8 cellular contexts compared by ENCODE assay signal in the genomic region with DNA sequence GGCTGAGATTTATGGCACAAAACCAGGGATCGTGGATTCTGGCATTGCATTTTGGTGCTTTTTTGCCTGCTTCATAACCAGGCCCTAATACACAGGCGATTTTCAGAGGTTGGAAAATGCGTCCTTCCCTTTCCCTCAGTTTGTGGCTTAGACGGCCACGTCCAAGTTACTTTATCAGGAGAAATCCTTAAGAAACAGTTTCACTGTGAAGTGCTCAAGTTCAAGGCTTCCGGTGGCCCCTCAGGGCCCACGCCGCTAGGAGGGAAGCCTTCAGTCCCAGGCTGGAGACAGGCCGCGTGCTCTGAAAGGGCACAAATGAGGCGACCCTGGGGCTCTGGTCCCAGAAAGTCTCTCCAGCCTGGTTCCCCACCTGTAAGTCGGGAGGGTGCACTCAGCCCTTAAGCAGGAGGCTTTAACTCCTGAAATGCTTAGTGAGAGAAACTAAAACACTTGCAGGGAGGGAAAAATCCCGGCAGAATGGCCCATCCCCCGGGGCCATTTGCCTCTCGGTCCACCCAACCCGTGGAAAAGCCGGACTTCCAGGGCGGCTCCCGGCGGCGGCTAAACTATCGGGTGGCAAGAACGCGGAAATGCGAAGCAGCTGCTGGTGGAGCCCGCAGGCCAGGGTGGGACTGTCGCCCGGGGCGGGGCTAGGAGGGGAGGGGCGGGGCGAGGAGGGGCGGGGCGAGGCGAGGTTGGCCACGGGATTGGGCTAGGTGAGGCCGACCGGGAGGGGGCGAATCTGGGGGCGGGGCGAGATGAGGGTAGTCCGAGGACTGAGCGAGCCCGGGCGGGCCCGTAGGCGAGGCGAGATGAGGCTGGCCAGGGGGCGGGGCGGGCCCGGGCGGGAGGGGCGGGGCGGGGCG. TPM values are rescaled to one million over a fixed set of nuclear protein-coding genes. Genes with fewer than 3 reads are reported as not detected.
DNase-seq lines count a peak whose midpoint lies in the region; ATAC-seq, FAIRE-seq and TF ChIP-seq lines count a peak whose summit lies in the region.

No MANE protein-coding gene starts in this region.

- no peaks in the 10 kb centered on the region for H3K36me3 ChIP-seq in keratinocyte (ENCODE audit: control insufficient read depth in 2 of 2, extremely low read depth in 1 of 2, insufficient read depth in 2 of 2, low read length in 2 of 2)

- H4K20me1 ChIP-seq in keratinocyte (ENCODE audit: control insufficient read depth, extremely low read depth, insufficient read depth, low read length) = no peaks in the 10 kb centered on the region

- H2AFZ ChIP-seq in keratinocyte (ENCODE audit: control insufficient read depth, low read length) = peak overlapping the region; percentile 87

- no peaks in the 10 kb centered on the region for H3K9me1 ChIP-seq in keratinocyte (ENCODE audit: control insufficient read depth, extremely low read depth, insufficient read depth, low read length)

- H3K4me2 ChIP-seq in keratinocyte (ENCODE audit: control insufficient read depth, extremely low read depth, insufficient read depth, low read depth, low read length) = peak overlapping the region; percentile 92

- no peak for TF ChIP-seq CTCF in keratinocyte (optimal IDR thresholded peaks at IDR 0.05 in 1 of 3, IDR thresholded peaks at IDR 0.05 in 1 of 3, conservative IDR thresholded peaks at IDR 0.05 in 1 of 3; ENCODE audit: extremely low read depth in 1 of 3, insufficient read depth in 2 of 3, low read length in 3 of 3)

- no peaks in the 10 kb centered on the region for H3K27me3 ChIP-seq in keratinocyte (ENCODE audit: control insufficient read depth, extremely low read depth, insufficient read depth, low read length)

- peak overlapping the region; percentile 3 to 69 (median 59) for H3K4me3 ChIP-seq in keratinocyte (ENCODE audit: control insufficient read depth in 2 of 3, extremely low read depth in 1 of 3, insufficient read depth in 2 of 3, low read depth in 1 of 3, low read length in 3 of 3)

- H3K9me3 ChIP-seq in keratinocyte (ENCODE audit: control insufficient read depth, low read depth, low read length) = no peaks in the 10 kb centered on the region

- peak; percentile 60 for ATAC-seq in GM19035 (IDR thresholded peaks at IDR 0.05; ENCODE audit: unreplicated experiment)
- peak; percentile 70 for ATAC-seq in HG03280 (IDR thresholded peaks at IDR 0.05; ENCODE audit: unreplicated experiment)

- DNase-seq in AG20443 (ENCODE audit: low spot score) (peak; percentile 100), NCI-H226 (peak; percentile 84), caudate nucleus (lab: John Stamatoyannopoulos, UW) (peak; percentile 36 to 99 (median 91)), keratinocyte (ENCODE audit: low read depth, low spot score) (peak; percentile 65)
- peak; percentile 98 to 100 (median 98) for DNase-seq in activated CD4-positive, CD25-positive, alpha-beta regulatory T cell (lab: John Stamatoyannopoulos, UW)
- peak; percentile 97 to 99 (median 98) for DNase-seq in stimulated activated CD4-positive, alpha-beta T cell treated with anti-CD3 and anti-CD28 coated beads, Interleukin-12 subunit alpha, Interleukin-12 subunit beta, amount 100 ng/mL, for 48 hours (ENCODE audit: low read depth in 2 of 3, low spot score in 1 of 3)

- FAIRE-seq in keratinocyte (lab: Jason Lieb, UNC) = peak; percentile 48

- dilution Hi-C loops in keratinocyte (cut with MboI; ENCODE audit: extremely low pct_ligation_motif_present, low sequenced_read_pairs) = no loop called here

- peak overlapping the region; percentile 69 for H3K9ac ChIP-seq in keratinocyte (ENCODE audit: control insufficient read depth, extremely low read depth, insufficient read depth, low read length)

- no peaks in the 10 kb centered on the region for H3K79me2 ChIP-seq in keratinocyte (ENCODE audit: control insufficient read depth, insufficient read depth, low read length)

- H3K4me1 ChIP-seq in keratinocyte (ENCODE audit: control insufficient read depth, extremely low read depth, insufficient read depth, low read length) = peaks cover 9% of the 10 kb centered on the region

- H3K27ac ChIP-seq in caudate nucleus (ENCODE audit: low read depth, low read length) (peak overlapping the region; percentile 82), keratinocyte (ENCODE audit: control insufficient read depth, insufficient read depth, low read length) (peak overlapping the region; percentile 66)

RNA-seq across cellular contexts. Expression of gene SLC66A3, which starts 0.6 kb away (rescaled TPM):
- polyA plus RNA-seq in keratinocyte = 20.4 to 34.9 TPM (median 31.1 TPM) in 3 replicates
- 2.1 TPM for polyA plus RNA-seq in keratinocyte (2011; ENCODE audit: low read depth)
- 23.1 and 26.5 TPM in 2 replicates for polyA plus RNA-seq in keratinocyte (2011; cell fraction: cytosol; rRNA removed)
- polyA plus RNA-seq in keratinocyte (2011; cell fraction: nucleus; rRNA removed) = 13.1 and 16.3 TPM in 2 replicates
- 7.1 and 16.4 TPM in 2 replicates for polyA plus RNA-seq in keratinocyte (2012; ENCODE audit: low replicate concordance)
- 31.2 to 50.4 TPM (median 36.3 TPM) in 3 replicates for polyA minus RNA-seq in keratinocyte
- 33.0 TPM for polyA minus RNA-seq in keratinocyte (2011; cell fraction: cytosol; rRNA and poly(A)+ RNA removed)
- 9.4 and 12.9 TPM in 2 replicates for polyA minus RNA-seq in keratinocyte (2011; cell fraction: nucleus; rRNA and poly(A)+ RNA removed)

Comparison
In these comparisons a context has a peak if more than half of its experiments do, and no peak if none do; other contexts are left out.
1. Peak in every context shown above with its lines: DNase-seq, ATAC-seq, H3K4me3 ChIP-seq and H3K27ac ChIP-seq.